Comparison of ENCODE assay signal across 29 cellular contexts in genomic region chr21:16004523-16004922, GRCh38.
"Had no signal": no experiment of that assay in that cellular context is flagged by ENCODE, and none has a peak within 500 bp of the region (broad histone marks: within the 10 kb centered on the region; RNA-seq: fewer than 3 reads in every experiment).

No MANE protein-coding gene starts in this region.

- H3K9me3 Mint-ChIP-seq: activated CD4-positive, alpha-beta memory T cell treated with anti-CD3 and anti-CD28 coated beads, Interleukin-2, amount 10 ng/mL, durations not matched to agents 7 days and 5 days; activated CD4-positive, alpha-beta T cell treated with anti-CD3 and anti-CD28 coated beads, Interleukin-2, amount 10 ng/mL, durations not matched to agents 7 days and 5 days; activated naive CD4-positive, alpha-beta T cell treated with anti-CD3 and anti-CD28 coated beads, Interleukin-2, amount 10 ng/mL, durations not matched to agents 7 days and 5 days; activated naive CD4-positive, alpha-beta T cell treated with anti-CD3 and anti-CD28 coated beads, Interleukin-2, amount 50 U/mL, for 72 hours; activated naive CD8-positive, alpha-beta T cell treated with anti-CD3 and anti-CD28 coated beads, Interleukin-2, amount 10 ng/mL, durations not matched to agents 7 days and 5 days; activated T-cell treated with anti-CD3 and anti-CD28 coated beads, Interleukin-2, amount 50 U/mL, for 24 hours; activated T-cell treated with anti-CD3 and anti-CD28 coated beads, Interleukin-2, amount 50 U/mL, for 72 hours; effector memory CD8-positive, alpha-beta T cell; T-helper 2 cell treated with Interferon-gamma antibody and Interleukin-4, amounts not matched to agents 5 μg/mL and 100 μg/mL, for 36 hours had no signal

- H3K27ac Mint-ChIP-seq: activated CD4-positive, alpha-beta memory T cell treated with anti-CD3 and anti-CD28 coated beads, Interleukin-2, amount 10 ng/mL, durations not matched to agents 7 days and 5 days; activated CD4-positive, alpha-beta T cell treated with anti-CD3 and anti-CD28 coated beads, Interleukin-2, amount 10 ng/mL, durations not matched to agents 7 days and 5 days; activated naive CD4-positive, alpha-beta T cell treated with anti-CD3 and anti-CD28 coated beads, Interleukin-2, amount 10 ng/mL, durations not matched to agents 7 days and 5 days; activated naive CD4-positive, alpha-beta T cell treated with anti-CD3 and anti-CD28 coated beads, Interleukin-2, amount 50 U/mL, for 72 hours; activated naive CD8-positive, alpha-beta T cell treated with anti-CD3 and anti-CD28 coated beads, Interleukin-2, amount 10 ng/mL, durations not matched to agents 7 days and 5 days; activated T-cell treated with anti-CD3 and anti-CD28 coated beads, Interleukin-2, amount 50 U/mL, for 24 hours; activated T-cell treated with anti-CD3 and anti-CD28 coated beads, Interleukin-2, amount 50 U/mL, for 72 hours; effector memory CD8-positive, alpha-beta T cell; T-helper 17 cell; T-helper 2 cell treated with Interferon-gamma antibody and Interleukin-4, amounts not matched to agents 5 μg/mL and 100 μg/mL, for 36 hours had no signal

- H3K4me3 Mint-ChIP-seq: activated CD4-positive, alpha-beta memory T cell treated with anti-CD3 and anti-CD28 coated beads, Interleukin-2, amount 10 ng/mL, durations not matched to agents 7 days and 5 days; activated CD4-positive, alpha-beta T cell treated with anti-CD3 and anti-CD28 coated beads, Interleukin-2, amount 10 ng/mL, durations not matched to agents 7 days and 5 days; activated naive CD4-positive, alpha-beta T cell treated with anti-CD3 and anti-CD28 coated beads, Interleukin-2, amount 10 ng/mL, durations not matched to agents 7 days and 5 days; activated naive CD8-positive, alpha-beta T cell treated with anti-CD3 and anti-CD28 coated beads, Interleukin-2, amount 10 ng/mL, durations not matched to agents 7 days and 5 days; activated T-cell treated with anti-CD3 and anti-CD28 coated beads, Interleukin-2, amount 50 U/mL, for 24 hours; activated T-cell treated with anti-CD3 and anti-CD28 coated beads, Interleukin-2, amount 50 U/mL, for 72 hours; effector memory CD8-positive, alpha-beta T cell; T-helper 2 cell treated with Interferon-gamma antibody and Interleukin-4, amounts not matched to agents 5 μg/mL and 100 μg/mL, for 36 hours had no signal

- H3K27me3 ChIP-seq: ascending aorta, esophagus muscularis mucosa, foreskin keratinocyte, gastrocnemius medialis, heart left ventricle had no signal

- ATAC-seq: activated naive CD4-positive, alpha-beta T cell treated with anti-CD3 and anti-CD28 coated beads, Interleukin-2, amount 50 U/mL, for 72 hours; activated T-cell treated with anti-CD3 and anti-CD28 coated beads, Interleukin-2, amount 50 U/mL, for 72 hours; effector memory CD8-positive, alpha-beta T cell; foreskin keratinocyte; gastrocnemius medialis; heart left ventricle; T-helper 17 cell had no signal

- H3K36me3 Mint-ChIP-seq: activated naive CD4-positive, alpha-beta T cell treated with anti-CD3 and anti-CD28 coated beads, Interleukin-2, amount 10 ng/mL, durations not matched to agents 7 days and 5 days; activated naive CD4-positive, alpha-beta T cell treated with anti-CD3 and anti-CD28 coated beads, Interleukin-2, amount 50 U/mL, for 72 hours; activated naive CD8-positive, alpha-beta T cell treated with anti-CD3 and anti-CD28 coated beads, Interleukin-2, amount 10 ng/mL, durations not matched to agents 7 days and 5 days had no signal

- DNase-seq: activated CD4-positive, alpha-beta memory T cell treated with anti-CD3 and anti-CD28 coated beads, Interleukin-2, amount 10 ng/mL, durations not matched to agents 7 days and 5 days; activated CD4-positive, alpha-beta T cell treated with anti-CD3 and anti-CD28 coated beads for 1 hour; activated CD4-positive, alpha-beta T cell treated with anti-CD3 and anti-CD28 coated beads for 4 hours; activated CD4-positive, alpha-beta T cell treated with anti-CD3 and anti-CD28 coated beads, Interleukin-2, amount 10 ng/mL, durations not matched to agents 7 days and 5 days; activated CD4-positive, alpha-beta T cell treated with anti-CD3 and anti-CD28 coated beads, Interleukin-2, amount 50 U/mL, for 4 hours; activated CD8-positive, alpha-beta memory T cell treated with anti-CD3 and anti-CD28 coated beads, Interleukin-2, amount 50 U/mL, for 48 hours; activated gamma-delta T cell; activated naive CD4-positive, alpha-beta T cell; activated naive CD4-positive, alpha-beta T cell treated with anti-CD3 and anti-CD28 coated beads, Interleukin-2, amount 10 ng/mL, durations not matched to agents 7 days and 5 days; activated naive CD8-positive, alpha-beta T cell treated with anti-CD3 and anti-CD28 coated beads, Interleukin-2, amount 10 ng/mL, durations not matched to agents 7 days and 5 days; activated T-cell treated with anti-CD3 and anti-CD28 coated beads for 4 hours; activated T-cell treated with anti-CD3 and anti-CD28 coated beads, Interleukin-2, amount 50 U/mL, for 24 hours; activated T-cell treated with anti-CD3 and anti-CD28 coated beads, Interleukin-2, amount 50 U/mL, for 72 hours; caudate nucleus; cortex of kidney; dermis blood vessel endothelial cell; effector CD4-positive, alpha-beta T cell; effector memory CD8-positive, alpha-beta T cell; erythroblast; foreskin keratinocyte; gastrocnemius medialis; glutamatergic neuron; heart left ventricle; T-helper 1 cell; T-helper 17 cell had no signal

- H3K4me3 ChIP-seq: ascending aorta, esophagus muscularis mucosa, gastrocnemius medialis had no signal

- H3K9me3 ChIP-seq: ascending aorta, esophagus muscularis mucosa, gastrocnemius medialis, heart left ventricle had no signal

- H3K4me1 Mint-ChIP-seq: activated CD4-positive, alpha-beta memory T cell treated with anti-CD3 and anti-CD28 coated beads, Interleukin-2, amount 10 ng/mL, durations not matched to agents 7 days and 5 days; activated CD4-positive, alpha-beta T cell treated with anti-CD3 and anti-CD28 coated beads, Interleukin-2, amount 10 ng/mL, durations not matched to agents 7 days and 5 days; activated naive CD4-positive, alpha-beta T cell treated with anti-CD3 and anti-CD28 coated beads, Interleukin-2, amount 10 ng/mL, durations not matched to agents 7 days and 5 days; activated naive CD8-positive, alpha-beta T cell treated with anti-CD3 and anti-CD28 coated beads, Interleukin-2, amount 10 ng/mL, durations not matched to agents 7 days and 5 days; T-helper 17 cell had no signal

- H3K27ac ChIP-seq: ascending aorta, esophagus muscularis mucosa, foreskin keratinocyte, gastrocnemius medialis, heart left ventricle had no signal

- H3K27me3 Mint-ChIP-seq: activated CD4-positive, alpha-beta T cell treated with anti-CD3 and anti-CD28 coated beads, Interleukin-2, amount 10 ng/mL, durations not matched to agents 7 days and 5 days; activated naive CD4-positive, alpha-beta T cell treated with anti-CD3 and anti-CD28 coated beads, Interleukin-2, amount 10 ng/mL, durations not matched to agents 7 days and 5 days; activated T-cell treated with anti-CD3 and anti-CD28 coated beads, Interleukin-2, amount 50 U/mL, for 24 hours; effector memory CD8-positive, alpha-beta T cell had no signal

- H3K4me1 ChIP-seq: ascending aorta, esophagus muscularis mucosa, foreskin keratinocyte, gastrocnemius medialis had no signal

- H3K36me3 ChIP-seq: ascending aorta, esophagus muscularis mucosa, gastrocnemius medialis, heart left ventricle had no signal
